Comparison of ENCODE assay signal across 17 cellular contexts in the genomic region with DNA sequence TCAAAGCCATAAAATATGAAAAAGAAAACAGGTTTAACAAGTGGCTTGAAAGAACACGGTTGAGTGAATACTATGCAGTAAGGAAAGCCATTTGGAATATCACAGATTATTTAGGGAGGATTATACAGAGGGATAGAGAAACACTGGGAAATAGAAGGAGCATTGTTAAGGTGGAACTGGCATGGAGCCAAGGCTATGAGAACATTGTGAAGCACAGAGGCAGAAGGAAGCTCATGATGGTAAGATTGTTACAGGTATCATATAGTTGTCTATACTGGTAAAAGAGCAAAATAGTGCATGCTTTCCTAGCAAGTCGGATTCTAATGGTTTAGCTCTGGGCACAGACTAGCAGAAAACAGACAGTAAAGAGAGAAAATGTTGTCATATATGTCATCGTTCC.
DNase-seq lines count a peak whose midpoint lies in the region; ATAC-seq and TF ChIP-seq lines count a peak whose summit lies in the region.
"Had no signal": no experiment of that assay in that cellular context is flagged by ENCODE, and none has a peak within 500 bp of the region (broad histone marks: within the 10 kb centered on the region; RNA-seq: fewer than 3 reads in every experiment).

No MANE protein-coding gene starts in this region.

- H3K4me3 ChIP-seq in cardiac muscle cell: no peak overlapping the region
- no peak overlapping the region for H3K4me3 ChIP-seq in fibroblast of the aortic adventitia (ENCODE audit: low read depth, low read length)
- no peak overlapping the region for H3K4me3 ChIP-seq in thyroid gland (replicated peaks in 1 of 3)

- H3K36me3 ChIP-seq in cardiac muscle cell (no peaks in the 10 kb centered on the region), thyroid gland (no peaks in the 10 kb centered on the region)

- no peak for TF ChIP-seq POLR2A in thyroid gland (IDR thresholded peaks at IDR 0.05)

- H3K27me3 ChIP-seq in cardiac muscle cell (no peaks in the 10 kb centered on the region), thyroid gland (no peaks in the 10 kb centered on the region)

- H3K4me1 Mint-ChIP-seq in CD14-positive monocyte: no peaks in the 10 kb centered on the region
- H3K4me1 Mint-ChIP-seq: activated CD4-positive, alpha-beta T cell treated with anti-CD3 and anti-CD28 coated beads for 36 hours; nephron progenitor cell had no signal

- TF ChIP-seq CTCF in cardiac muscle cell (IDR thresholded peaks at IDR 0.05; ENCODE audit: low read depth, low read length) (no peak), fibroblast of the aortic adventitia (IDR thresholded peaks at IDR 0.05; ENCODE audit: insufficient read depth, low read length) (no peak), thyroid gland (IDR thresholded peaks at IDR 0.05) (no peak), CD14-positive monocyte (IDR thresholded peaks at IDR 0.05) (no peak)

- H3K27ac Mint-ChIP-seq in CD14-positive monocyte: no peak overlapping the region
- H3K27ac Mint-ChIP-seq: activated CD4-positive, alpha-beta T cell treated with anti-CD3 and anti-CD28 coated beads for 36 hours; activated naive CD4-positive, alpha-beta T cell treated with anti-CD3 and anti-CD28 coated beads, Interleukin-2, amount 50 U/mL, for 72 hours; nephron progenitor cell had no signal

- no peaks in the 10 kb centered on the region for H3K36me3 Mint-ChIP-seq in CD14-positive monocyte
- H3K36me3 Mint-ChIP-seq: activated naive CD4-positive, alpha-beta T cell treated with anti-CD3 and anti-CD28 coated beads, Interleukin-2, amount 50 U/mL, for 72 hours had no signal

- 67 to 69% methylated on average over 3 of the region's 3 CpGs for WGBS in thyroid gland, 2 donors

- H3K9me3 ChIP-seq in cardiac muscle cell (ENCODE audit: low read depth) (no peaks in the 10 kb centered on the region), thyroid gland (no peaks in the 10 kb centered on the region)

- ATAC-seq in left cardiac atrium (no peak), HG03378 (IDR thresholded peaks at IDR 0.05; ENCODE audit: unreplicated experiment) (no peak)
- ATAC-seq: activated CD4-positive, alpha-beta T cell treated with anti-CD3 and anti-CD28 coated beads for 36 hours; activated naive CD4-positive, alpha-beta T cell treated with anti-CD3 and anti-CD28 coated beads, Interleukin-2, amount 50 U/mL, for 72 hours had no signal

- intact Hi-C loops in left cardiac atrium (cut with DNase I): loop anchor here in 1 of 2 donors (10.0 kb wide), 1 partner anchor 81 kb away; no protein-coding TSS in a partner anchor
- intact Hi-C loops in thyroid gland (cut with DNase I): no loop called here
- intact Hi-C loops in CD14-positive monocyte (cut with micrococcal nuclease): no loop called here

- no peaks in the 10 kb centered on the region for H3K4me1 ChIP-seq in cardiac muscle cell (ENCODE audit: low read depth)
- H3K4me1 ChIP-seq in thyroid gland: no peaks in the 10 kb centered on the region

- no peak overlapping the region for H3K4me3 Mint-ChIP-seq in CD14-positive monocyte
- H3K4me3 Mint-ChIP-seq: activated CD4-positive, alpha-beta T cell treated with anti-CD3 and anti-CD28 coated beads for 36 hours; nephron progenitor cell had no signal

- H3K27ac ChIP-seq in cardiac muscle cell (no peak overlapping the region), thyroid gland (no peak overlapping the region)

- H3K9me3 Mint-ChIP-seq in CD14-positive monocyte: peaks cover 0 to 4% (median 2%) of the 10 kb centered on the region in 7 donors

- DNase-seq in cardiac muscle cell (ENCODE audit: low read depth in 1 of 2, low spot score in 1 of 2): peak; percentile 26 to 33
- no peak for DNase-seq in left cardiac atrium
- peak; percentile 19 for DNase-seq in NCI-H748 treated with DMSO at 0.1 percent for 48 hours (lab: John Stamatoyannopoulos, UW)
- peak; percentile 27 for DNase-seq in fibroblast of the aortic adventitia (ENCODE audit: low read depth)
- peak; percentile 23 to 28 for DNase-seq in thyroid gland
- no peak for DNase-seq in CD14-positive monocyte (ENCODE audit: low spot score)
- no peak for DNase-seq in activated naive CD4-positive, alpha-beta T cell treated with Interleukin-2 at 50 U/mL for 16 hours
- DNase-seq: activated CD4-positive, alpha-beta T cell treated with anti-CD3 and anti-CD28 coated beads for 36 hours; foreskin melanocyte; Kasumi-1; mesenchymal stem cell; NCI-H1694; nephron progenitor cell; retina; SIG-M5 had no signal

- no peaks in the 10 kb centered on the region for H3K27me3 Mint-ChIP-seq in CD14-positive monocyte (ENCODE audit: low read depth in 3 of 3)
- H3K27me3 Mint-ChIP-seq: activated CD4-positive, alpha-beta T cell treated with anti-CD3 and anti-CD28 coated beads for 36 hours had no signal

Comparison
In these comparisons a context has a peak if more than half of its experiments do, and no peak if none do; other contexts are left out.
1. DNase-seq: peak in cardiac muscle cell (2 of 2), NCI-H748 treated with DMSO at 0.1 percent for 48 hours (single experiment), fibroblast of the aortic adventitia (single experiment) and thyroid gland (2 of 2); none in left cardiac atrium (single experiment), CD14-positive monocyte (single experiment) and activated naive CD4-positive, alpha-beta T cell treated with Interleukin-2 at 50 U/mL for 16 hours (single experiment).